In genomic region chr7:94094298-94094697, GRCh38 we compare ENCODE assay signal across 9 cellular contexts.
"Had no signal": no experiment of that assay in that cellular context is flagged by ENCODE, and none has a peak within 500 bp of the region (broad histone marks: within the 10 kb centered on the region; RNA-seq: fewer than 3 reads in every experiment).

No MANE protein-coding gene starts in this region.

- FAIRE-seq: H1, H54, HTR-8/SVneo, K562 had no signal

- H3K4me2 ChIP-seq: GM23338 had no signal

- H3K27ac Mint-ChIP-seq: GM23338, H9 had no signal

- H3K9me3 Mint-ChIP-seq: GM23338, H9 had no signal

- H3K4me3 Mint-ChIP-seq: GM23338, H9 had no signal

- DNase-seq: H9, HCEC 1CT, IMR-90, KG1 had no signal

- H3K4me3 ChIP-seq: GM23338, K562 had no signal

- ATAC-seq: GM23338, K562 had no signal
